ENCODE assay signal across 1 cellular context in genomic region chr3:129183569-129184395, GRCh38.
TF ChIP-seq lines count a peak whose summit lies in the region.

CNBP (minus strand) TSS chr3:129183896; CDS start chr3:129171757, 12,139 bp downstream.

TF ChIP-seq in HepG2, 621 proteins besides CTCF, POLR2A, EP300 and RAD21 (continued from another document):
- TF ChIP-seq ZFP41 (CRISPR knock-in tag; IDR thresholded peaks at IDR 0.05; ENCODE audit: borderline replicate concordance), result no peak
- peak; percentile 21; the same call in 1 of the 2 replicates for TF ChIP-seq JUND (CRISPR knock-in tag; IDR thresholded peaks at IDR 0.05)
- TF ChIP-seq, protein P1, sequence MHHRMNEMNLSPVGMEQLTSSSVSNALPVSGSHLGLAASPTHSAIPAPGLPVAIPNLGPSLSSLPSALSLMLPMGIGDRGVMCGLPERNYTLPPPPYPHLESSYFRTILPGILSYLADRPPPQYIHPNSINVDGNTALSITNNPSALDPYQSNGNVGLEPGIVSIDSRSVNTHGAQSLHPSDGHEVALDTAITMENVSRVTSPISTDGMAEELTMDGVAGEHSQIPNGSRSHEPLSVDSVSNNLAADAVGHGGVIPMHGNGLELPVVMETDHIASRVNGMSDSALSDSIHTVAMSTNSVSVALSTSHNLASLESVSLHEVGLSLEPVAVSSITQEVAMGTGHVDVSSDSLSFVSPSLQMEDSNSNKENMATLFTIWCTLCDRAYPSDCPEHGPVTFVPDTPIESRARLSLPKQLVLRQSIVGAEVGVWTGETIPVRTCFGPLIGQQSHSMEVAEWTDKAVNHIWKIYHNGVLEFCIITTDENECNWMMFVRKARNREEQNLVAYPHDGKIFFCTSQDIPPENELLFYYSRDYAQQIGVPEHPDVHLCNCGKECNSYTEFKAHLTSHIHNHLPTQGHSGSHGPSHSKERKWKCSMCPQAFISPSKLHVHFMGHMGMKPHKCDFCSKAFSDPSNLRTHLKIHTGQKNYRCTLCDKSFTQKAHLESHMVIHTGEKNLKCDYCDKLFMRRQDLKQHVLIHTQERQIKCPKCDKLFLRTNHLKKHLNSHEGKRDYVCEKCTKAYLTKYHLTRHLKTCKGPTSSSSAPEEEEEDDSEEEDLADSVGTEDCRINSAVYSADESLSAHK (CRISPR knock-in tag; IDR thresholded peaks at IDR 0.05; ENCODE audit: borderline replicate concordance), result no peak; the same call in 1 of the 2 replicates
- TF ChIP-seq ZIK1 (CRISPR knock-in tag; IDR thresholded peaks at IDR 0.05; ENCODE audit: borderline replicate concordance, low read depth), result peak; percentile 9; the same call in 1 of the 2 replicates
- no peak for TF ChIP-seq ZNF280D (CRISPR knock-in tag; IDR thresholded peaks at IDR 0.05)
- no peak for TF ChIP-seq NFE2L2 (IDR thresholded peaks at IDR 0.05; ENCODE audit: low read length)
- TF ChIP-seq TOPORS (CRISPR knock-in tag; IDR thresholded peaks at IDR 0.05), result no peak; the same call in none of the 2 replicates
- TF ChIP-seq HMGA1 (CRISPR knock-in tag; conservative IDR thresholded peaks at IDR 0.05), result no peak
- no peak for TF ChIP-seq HOMEZ (CRISPR knock-in tag; IDR thresholded peaks at IDR 0.05; ENCODE audit: low read depth)
- TF ChIP-seq, protein P2, sequence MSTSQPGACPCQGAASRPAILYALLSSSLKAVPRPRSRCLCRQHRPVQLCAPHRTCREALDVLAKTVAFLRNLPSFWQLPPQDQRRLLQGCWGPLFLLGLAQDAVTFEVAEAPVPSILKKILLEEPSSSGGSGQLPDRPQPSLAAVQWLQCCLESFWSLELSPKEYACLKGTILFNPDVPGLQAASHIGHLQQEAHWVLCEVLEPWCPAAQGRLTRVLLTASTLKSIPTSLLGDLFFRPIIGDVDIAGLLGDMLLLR (CRISPR knock-in tag; IDR thresholded peaks at IDR 0.05), result peak; percentile 92
- TF ChIP-seq HCFC1 (IDR thresholded peaks at IDR 0.05; ENCODE audit: low read depth, low read length), result no peak; the same call in 1 of the 2 replicates
- TF ChIP-seq ARNTL (CRISPR knock-in tag; IDR thresholded peaks at IDR 0.05), result peak; percentile 72
- peak; percentile 79; the same call in 1 of the 2 replicates for TF ChIP-seq ZNF460 (CRISPR knock-in tag; IDR thresholded peaks at IDR 0.05; ENCODE audit: borderline replicate concordance)
- TF ChIP-seq UBTF (CRISPR knock-in tag; IDR thresholded peaks at IDR 0.05), result peak; percentile 84
- peak; percentile 97 for TF ChIP-seq ZNF687 (CRISPR knock-in tag; IDR thresholded peaks at IDR 0.05)
TF ChIP-seq in HepG2: peak in this region for 312.
